Comparison of ENCODE assay signal across 3 cellular contexts in genomic region chr13:59483441-59484116, GRCh38.
TF ChIP-seq lines count a peak whose summit lies in the region.

No MANE protein-coding gene starts in this region.

TF ChIP-seq in liver, 16 proteins besides CTCF, POLR2A, EP300 and RAD21:
- peak; percentile 11 for TF ChIP-seq MAX (IDR thresholded peaks at IDR 0.05)
- peak in 1 of 2 donors; percentile 7 for TF ChIP-seq RXRA (IDR thresholded peaks at IDR 0.05)
- peak; percentile 20 for TF ChIP-seq SP1 (IDR thresholded peaks at IDR 0.05)
- no peak for TF ChIP-seq JUND (IDR thresholded peaks at IDR 0.05)
TF ChIP-seq in liver: peak in this region for 3.

TF ChIP-seq in HepG2, 621 proteins besides CTCF, POLR2A, EP300 and RAD21 (continued from another document):
- TF ChIP-seq ESRRA (CRISPR knock-in tag; IDR thresholded peaks at IDR 0.05; ENCODE audit: low read depth): no peak
- TF ChIP-seq FOXA3 (CRISPR knock-in tag; IDR thresholded peaks at IDR 0.05): no peak
- TF ChIP-seq ZNF205 (CRISPR knock-in tag; IDR thresholded peaks at IDR 0.05): no peak
- TF ChIP-seq ZFYVE20 (CRISPR knock-in tag; IDR thresholded peaks at IDR 0.05; ENCODE audit: borderline replicate concordance, low read depth): no peak
- TF ChIP-seq RFX3 (CRISPR knock-in tag; IDR thresholded peaks at IDR 0.05): no peak
- TF ChIP-seq ZNF331 (CRISPR knock-in tag; IDR thresholded peaks at IDR 0.05): no peak
- no peak for TF ChIP-seq IRF1 (CRISPR knock-in tag; IDR thresholded peaks at IDR 0.05; ENCODE audit: low read depth)
- TF ChIP-seq NR2F6 (IDR thresholded peaks at IDR 0.05): no peak
- no peak for TF ChIP-seq NR2F6 (CRISPR knock-in tag; IDR thresholded peaks at IDR 0.05)
- no peak for TF ChIP-seq ZNF615 (CRISPR knock-in tag; IDR thresholded peaks at IDR 0.05; ENCODE audit: borderline replicate concordance)
- TF ChIP-seq RFXAP (CRISPR knock-in tag; IDR thresholded peaks at IDR 0.05; ENCODE audit: borderline replicate concordance): no peak
- TF ChIP-seq CSRNP1 (CRISPR knock-in tag; IDR thresholded peaks at IDR 0.05): no peak
- TF ChIP-seq AKNA (CRISPR knock-in tag; IDR thresholded peaks at IDR 0.05; ENCODE audit: borderline replicate concordance): no peak
- TF ChIP-seq ASH2L (IDR thresholded peaks at IDR 0.05; ENCODE audit: insufficient read length, low read depth, low read length): no peak
- TF ChIP-seq RORA (CRISPR knock-in tag; IDR thresholded peaks at IDR 0.05): no peak
- TF ChIP-seq PREB (CRISPR knock-in tag; IDR thresholded peaks at IDR 0.05): no peak
- TF ChIP-seq REL (CRISPR knock-in tag; conservative IDR thresholded peaks at IDR 0.05): no peak
TF ChIP-seq in HepG2: peak in this region for 0.

TF ChIP-seq in H1, 55 proteins besides CTCF, POLR2A, EP300 and RAD21 (continued from another document):
- TF ChIP-seq RNF2 (IDR thresholded peaks at IDR 0.05; ENCODE audit: borderline replicate concordance, low read depth, low read length, missing control alignments, poor library complexity, severe bottlenecking) (no peak), EGR1 (IDR thresholded peaks at IDR 0.05; ENCODE audit: borderline replicate concordance, low read depth, low read length) (no peak), RXRA (IDR thresholded peaks at IDR 0.05; ENCODE audit: insufficient read depth, low read depth, low read length) (no peak), YY1 (IDR thresholded peaks at IDR 0.05; ENCODE audit: low read depth, low read length) (no peak), SIN3A (conservative IDR thresholded peaks at IDR 0.05 in 1 of 2, IDR thresholded peaks at IDR 0.05 in 1 of 2; ENCODE audit: low read depth in 1 of 2, low read length in 2 of 2) (no peak), KDM5A (IDR thresholded peaks at IDR 0.05; ENCODE audit: low read length) (no peak), SIRT6 (IDR thresholded peaks at IDR 0.05; ENCODE audit: low read length) (no peak)
